8 cellular contexts compared by ENCODE assay signal in genomic region chr5:160419458-160420330, GRCh38. TPM values are rescaled to one million over a fixed set of nuclear protein-coding genes. Genes with fewer than 3 reads are reported as not detected.
DNase-seq lines count a peak whose midpoint lies in the region; ATAC-seq, FAIRE-seq and TF ChIP-seq lines count a peak whose summit lies in the region.

No MANE protein-coding gene starts in this region.

- no peaks in the 10 kb centered on the region for H3K27me3 Mint-ChIP-seq in T-helper 1 cell treated with Interleukin-12 subunit alpha and Interleukin-12 subunit beta and Interleukin-4 antibody, amounts not matched to agents 30 μg/mL and 1 μg/mL, for 36 hours (ENCODE audit: low read depth)
- no peaks in the 10 kb centered on the region for H3K27me3 Mint-ChIP-seq in chondrocyte (ENCODE audit: low read depth)
- no peaks in the 10 kb centered on the region for H3K27me3 Mint-ChIP-seq in natural killer cell (ENCODE audit: low read depth in 2 of 2)

- intact Hi-C loops in natural killer cell (cut with micrococcal nuclease) = loop anchor here (1.0 to 5.0 kb wide), 4 partner anchors 127 to 1211 kb away; partner anchors contain the start of genes PWWP2A, RNF145 and TTC1

- no peak for ATAC-seq in natural killer cell

- TF ChIP-seq CTCF in LNCaP clone FGC (IDR thresholded peaks at IDR 0.05; ENCODE audit: control insufficient read depth, extremely low read depth, insufficient read depth) (no peak), chondrocyte (IDR thresholded peaks at IDR 0.05) (no peak), natural killer cell (IDR thresholded peaks at IDR 0.05) (no peak)

- peaks cover 67% of the 10 kb centered on the region for H3K4me1 Mint-ChIP-seq in T-helper 1 cell treated with Interleukin-12 subunit alpha and Interleukin-12 subunit beta and Interleukin-4 antibody, amounts not matched to agents 30 μg/mL and 1 μg/mL, for 36 hours (ENCODE audit: low read depth)
- H3K4me1 Mint-ChIP-seq in chondrocyte (ENCODE audit: low read depth) (peaks cover 60% of the 10 kb centered on the region), natural killer cell (peaks cover 56 to 68% of the 10 kb centered on the region in 2 donors)

- FAIRE-seq in RCC 7860 (lab: Jason Lieb, UNC) = no peak

- H3K4me3 Mint-ChIP-seq in T-helper 1 cell treated with Interleukin-12 subunit alpha and Interleukin-12 subunit beta and Interleukin-4 antibody, amounts not matched to agents 30 μg/mL and 1 μg/mL, for 36 hours = peak overlapping the region; percentile 97
- H3K4me3 Mint-ChIP-seq in chondrocyte (ENCODE audit: unreplicated experiment) (peak overlapping the region; percentile 99), natural killer cell (peak overlapping the region; percentile 96)

- no peak for DNase-seq in T-helper 1 cell
- no peak for DNase-seq in LNCaP clone FGC (ENCODE audit: low read depth)
- DNase-seq in chondrocyte (ENCODE audit: low spot score) = no peak
- DNase-seq in natural killer cell = no peak
- no peak for DNase-seq in RCC 7860 (ENCODE audit: low spot score)
- no peak for DNase-seq in HK-2 (ENCODE audit: unreplicated experiment)
- no peak for DNase-seq in COLO668 (lab: John Stamatoyannopoulos, UW; ENCODE audit: unreplicated experiment)

- peak overlapping the region; percentile 97 for H3K27ac Mint-ChIP-seq in T-helper 1 cell treated with Interleukin-12 subunit alpha and Interleukin-12 subunit beta and Interleukin-4 antibody, amounts not matched to agents 30 μg/mL and 1 μg/mL, for 36 hours
- H3K27ac Mint-ChIP-seq in chondrocyte (ENCODE audit: unreplicated experiment) = peak overlapping the region; percentile 100
- H3K27ac Mint-ChIP-seq in natural killer cell = peak overlapping the region; percentile 99

- H3K4me3 ChIP-seq in LNCaP clone FGC (ENCODE audit: low read depth, low read length) = peak overlapping the region; percentile 98

- no peaks in the 10 kb centered on the region for H3K9me3 Mint-ChIP-seq in T-helper 1 cell treated with Interleukin-12 subunit alpha and Interleukin-12 subunit beta and Interleukin-4 antibody, amounts not matched to agents 30 μg/mL and 1 μg/mL, for 36 hours
- H3K9me3 Mint-ChIP-seq in chondrocyte (ENCODE audit: low read depth) (no peaks in the 10 kb centered on the region), natural killer cell (no peaks in the 10 kb centered on the region)

- H3K36me3 Mint-ChIP-seq in T-helper 1 cell treated with Interleukin-12 subunit alpha and Interleukin-12 subunit beta and Interleukin-4 antibody, amounts not matched to agents 30 μg/mL and 1 μg/mL, for 36 hours (ENCODE audit: low read depth) = peaks cover 19% of the 10 kb centered on the region
- peaks cover 2% of the 10 kb centered on the region for H3K36me3 Mint-ChIP-seq in chondrocyte (ENCODE audit: low read depth)
- H3K36me3 Mint-ChIP-seq in natural killer cell = no peaks in the 10 kb centered on the region

RNA-seq across cellular contexts. Expression of gene SLU7, which starts 0.8 kb away (rescaled TPM):
- total RNA-seq in chondrocyte = 29.5 to 36.4 TPM (median 32.4 TPM) in 3 replicates
- total RNA-seq in natural killer cell = 100 to 1,000 TPM; 114 to 143 (median 118) TPM

RNA-seq across cellular contexts. Expression of gene PTTG1, which starts 2.0 kb away (rescaled TPM):
- total RNA-seq in chondrocyte (8.6 to 19.7 TPM (median 15.5 TPM) in 3 replicates), natural killer cell (10 to 100 TPM; 11.7 to 14.8 (median 12.1) TPM)

RNA-seq across cellular contexts. Expression of gene FAM200C, which starts 19.8 kb away (rescaled TPM):
- total RNA-seq in chondrocyte (3.9 to 7.2 TPM (median 4.1 TPM) in 3 replicates), natural killer cell (under 1 TPM; 0.28 to 0.57 (median 0.33) TPM)

RNA-seq across cellular contexts. Expression of gene C1QTNF2, which starts 49.3 kb away (rescaled TPM):
- total RNA-seq in chondrocyte (0.34 to 0.62 TPM (median 0.59 TPM) in 3 replicates), natural killer cell (not detected)
